Comparison of ENCODE assay signal across 19 cellular contexts in the genomic region with DNA sequence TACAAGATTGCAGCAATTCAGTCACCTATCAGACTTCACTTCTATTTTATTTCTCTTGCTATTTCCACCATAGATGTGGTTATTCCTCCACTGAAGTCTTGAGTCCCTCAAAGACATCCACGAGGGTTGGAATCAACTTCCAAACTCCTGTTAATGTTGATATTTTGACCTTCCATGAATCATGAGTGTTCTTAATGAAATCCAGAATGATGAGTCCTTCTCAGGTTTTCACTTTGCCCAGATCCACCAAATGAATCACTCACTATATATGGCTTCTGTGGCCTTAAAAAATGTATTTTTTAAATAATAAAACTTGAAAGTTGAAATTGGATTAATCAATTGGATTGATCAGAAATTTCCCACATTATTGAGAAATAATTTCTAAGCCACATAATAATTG.
"Had no signal": no experiment of that assay in that cellular context is flagged by ENCODE, and none has a peak within 500 bp of the region (broad histone marks: within the 10 kb centered on the region; RNA-seq: fewer than 3 reads in every experiment).

No MANE protein-coding gene starts in this region.

- H3K27ac ChIP-seq: ascending aorta, gastroesophageal sphincter, heart right ventricle, thyroid gland, WERI-Rb-1 had no signal

- ATAC-seq: activated CD4-positive, alpha-beta T cell treated with anti-CD3 and anti-CD28 coated beads for 36 hours; activated T-helper 17 cell treated with anti-CD3 and anti-CD28 coated beads, Interleukin-2, amount 50 U/mL, for 72 hours; effector memory CD8-positive, alpha-beta T cell; gastroesophageal sphincter; heart right ventricle; left ventricle myocardium superior had no signal

- H3K4me1 ChIP-seq: gastroesophageal sphincter, heart right ventricle, thyroid gland had no signal

- H3K27me3 ChIP-seq: ascending aorta, gastroesophageal sphincter, heart right ventricle, thyroid gland had no signal

- H3K4me3 ChIP-seq: ascending aorta, gastroesophageal sphincter, heart right ventricle, thyroid gland had no signal

- DNase-seq: activated CD4-positive, alpha-beta T cell treated with anti-CD3 and anti-CD28 coated beads for 36 hours; activated CD4-positive, alpha-beta T cell treated with anti-CD3 and anti-CD28 coated beads, Interleukin-2, amount 50 U/mL, for 48 hours; activated naive CD4-positive, alpha-beta T cell treated with Interleukin-2 at 50 U/mL for 16 hours; activated T-cell treated with anti-CD3 and anti-CD28 coated beads for 4 hours; effector memory CD8-positive, alpha-beta T cell; heart right ventricle; immature natural killer cell; left ventricle myocardium superior; nephron progenitor cell; occipital lobe; retina; stimulated activated CD4-positive, alpha-beta T cell treated with anti-CD3 and anti-CD28 coated beads, Interleukin-12 subunit alpha, Interleukin-12 subunit beta, amount 100 ng/mL, for 4 hours; stimulated activated CD4-positive, alpha-beta T cell treated with anti-CD3 and anti-CD28 coated beads, Interleukin-2, amount 100 ng/mL, for 24 hours; stimulated activated naive CD4-positive, alpha-beta T cell treated with Interleukin-2 at 50 U/mL for 16 hours; thyroid gland; WERI-Rb-1 had no signal

- H3K36me3 ChIP-seq: ascending aorta, gastroesophageal sphincter, heart right ventricle, thyroid gland, WERI-Rb-1 had no signal

- H3K9me3 ChIP-seq: ascending aorta, gastroesophageal sphincter, thyroid gland had no signal
